Comparison of ENCODE assay signal across 16 cellular contexts in genomic region chrX:14875624-14876023, GRCh38. TPM values are rescaled to one million over a fixed set of nuclear protein-coding genes. Genes with fewer than 3 reads are reported as not detected.
"Had no signal": no experiment of that assay in that cellular context is flagged by ENCODE, and none has a peak within 500 bp of the region (broad histone marks: within the 10 kb centered on the region; RNA-seq: fewer than 3 reads in every experiment).

No MANE protein-coding gene starts in this region.

- H3K4me1 ChIP-seq: ascending aorta, testis had no signal

- H3K4me3 ChIP-seq: ascending aorta, cardiac muscle cell, heart left ventricle, mucosa of descending colon, testis had no signal

- H3K27me3 Mint-ChIP-seq: naive thymus-derived CD8-positive, alpha-beta T cell; stimulated activated naive CD8-positive, alpha-beta T cell treated with anti-CD3 and anti-CD28 coated beads, Interleukin-15, Interleukin-2, amounts not matched to agents 100 ng/mL and 50 ng/mL, for 24 hours had no signal

- H3K9me3 ChIP-seq: ascending aorta, heart left ventricle, left lung, mucosa of descending colon, testis had no signal

- H3K27ac ChIP-seq: ascending aorta, cardiac muscle cell, testis had no signal

- H3K4me3 Mint-ChIP-seq: activated T-cell treated with anti-CD3 and anti-CD28 coated beads, Interleukin-2, amount 50 U/mL, for 24 hours; stimulated activated naive CD8-positive, alpha-beta T cell treated with anti-CD3 and anti-CD28 coated beads, Interleukin-15, Interleukin-2, amounts not matched to agents 100 ng/mL and 50 ng/mL, for 24 hours had no signal

- ATAC-seq: heart left ventricle; left lung; mucosa of descending colon; naive thymus-derived CD8-positive, alpha-beta T cell had no signal

- DNase-seq: activated CD4-positive, alpha-beta T cell treated with anti-CD3 and anti-CD28 coated beads, Interleukin-2, amount 50 U/mL, for 4 hours; activated CD4-positive, CD25-positive, alpha-beta regulatory T cell treated with anti-CD3 and anti-CD28 coated beads, Interleukin-2, amount 50 U/mL, for 72 hours; activated effector memory CD4-positive, alpha-beta T cell treated with anti-CD3 and anti-CD28 coated beads, Interleukin-2, amount 50 U/mL, for 16 hours; activated T-cell treated with anti-CD3 and anti-CD28 coated beads, Interleukin-2, amount 50 U/mL, for 24 hours; effector CD4-positive, alpha-beta T cell; foreskin melanocyte; heart left ventricle; left lung; mucosa of descending colon; naive thymus-derived CD8-positive, alpha-beta T cell; stimulated activated CD4-positive, alpha-beta T cell treated with anti-CD3 and anti-CD28 coated beads, Interleukin-4, amount 100 ng/mL, for 1 hour; stimulated activated CD8-positive, alpha-beta memory T cell treated with anti-CD3 and anti-CD28 coated beads, Interleukin-4, amount 100 ng/mL, for 48 hours; testis had no signal

- H3K9me3 Mint-ChIP-seq: activated T-cell treated with anti-CD3 and anti-CD28 coated beads, Interleukin-2, amount 50 U/mL, for 24 hours; stimulated activated naive CD8-positive, alpha-beta T cell treated with anti-CD3 and anti-CD28 coated beads, Interleukin-15, Interleukin-2, amounts not matched to agents 100 ng/mL and 50 ng/mL, for 24 hours had no signal

- H3K36me3 ChIP-seq: ascending aorta, cardiac muscle cell, left lung had no signal

- H3K27ac Mint-ChIP-seq: stimulated activated naive CD8-positive, alpha-beta T cell treated with anti-CD3 and anti-CD28 coated beads, Interleukin-15, Interleukin-2, amounts not matched to agents 100 ng/mL and 50 ng/mL, for 24 hours had no signal

- H3K27me3 ChIP-seq: ascending aorta, cardiac muscle cell, heart left ventricle, left lung, testis had no signal

RNA-seq across cellular contexts. Expression of gene FANCB, which starts 2.8 kb away (rescaled TPM):
- total RNA-seq: ascending aorta had no signal
- polyA plus RNA-seq: cardiac muscle cell had no signal
